ENCODE assay signal across 24 cellular contexts in the genomic region with DNA sequence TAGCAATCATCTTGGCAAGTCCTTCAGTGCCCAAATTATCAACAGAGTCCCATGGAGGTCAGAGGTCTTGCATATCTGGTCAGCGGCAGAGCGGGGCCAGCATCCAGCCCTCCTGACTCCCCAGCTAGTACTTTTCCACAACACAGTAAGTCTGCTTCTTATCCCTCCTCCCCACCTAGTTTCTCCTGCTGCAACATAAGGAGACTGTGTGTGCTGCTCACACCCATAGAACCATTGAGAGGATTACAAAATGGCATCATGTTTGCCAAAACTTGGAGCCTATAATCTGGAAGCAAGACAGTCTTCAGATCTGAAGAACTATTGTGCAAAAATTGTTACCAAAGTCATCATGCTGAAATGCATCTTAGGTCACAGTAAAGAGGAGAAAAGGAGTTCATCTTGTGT.
DNase-seq lines count a peak whose midpoint lies in the region; ATAC-seq, FAIRE-seq and TF ChIP-seq lines count a peak whose summit lies in the region.
"Had no signal": no experiment of that assay in that cellular context is flagged by ENCODE, and none has a peak within 500 bp of the region (broad histone marks: within the 10 kb centered on the region; RNA-seq: fewer than 3 reads in every experiment).

No MANE protein-coding gene starts in this region.

- WGBS in small intestine, 3 donors = 70 to 95% (median 89%) methylated on average over 2 of the region's 2 CpGs

- no peaks in the 10 kb centered on the region for H3K27me3 ChIP-seq in adipocyte (replicated peaks; ENCODE audit: control insufficient read depth, insufficient read depth, low read length)
- no peaks in the 10 kb centered on the region for H3K27me3 ChIP-seq in small intestine (ENCODE audit: control insufficient read depth in 2 of 2, insufficient read depth in 2 of 2, low read length in 2 of 2)
- H3K27me3 ChIP-seq: body of pancreas, Peyer's patch had no signal

- DNase-seq in AG20443 (ENCODE audit: low spot score) = peak; percentile 24
- DNase-seq in adipocyte (ENCODE audit: low read depth) = peak; percentile 29
- peak; percentile 54 for DNase-seq in fibroblast of pulmonary artery (ENCODE audit: low read depth)
- no peak for DNase-seq in sciatic nerve (ENCODE audit: low spot score)
- no peak for DNase-seq in NOMO-1 treated with DMSO at 0.1 percent for 48 hours (lab: John Stamatoyannopoulos, UW; ENCODE audit: unreplicated experiment)
- DNase-seq in NCI-H2171 treated with DMSO at 0.1 percent for 48 hours (lab: John Stamatoyannopoulos, UW) = no peak
- DNase-seq in small intestine = no peak
- DNase-seq: activated CD4-positive, alpha-beta T cell treated with anti-CD3 and anti-CD28 coated beads, Interleukin-2, amount 50 U/mL, for 1 hour; activated CD8-positive, alpha-beta memory T cell treated with anti-CD3 and anti-CD28 coated beads, Interleukin-2, amount 50 U/mL, for 4 hours; activated naive CD8-positive, alpha-beta T cell treated with anti-CD3 and anti-CD28 coated beads, Interleukin-2, amount 10 ng/mL, durations not matched to agents 7 days and 5 days; CD4-positive, alpha-beta T cell; DMS153; GF-D8; Karpas-422; midbrain; NCI-H1048; NCI-H2029 treated with DMSO at 0.1 percent for 48 hours; nephron progenitor cell; Peyer's patch; stimulated activated CD4-positive, alpha-beta T cell treated with anti-CD3 and anti-CD28 coated beads, Interleukin-4, amount 100 ng/mL, for 24 hours; T-helper 2 cell had no signal

- ATAC-seq in sciatic nerve (peak; percentile 48), GM21423 (IDR thresholded peaks at IDR 0.05; ENCODE audit: unreplicated experiment) (no peak)
- ATAC-seq: body of pancreas had no signal

- H3K4me3 ChIP-seq in adipocyte (ENCODE audit: low read length) (peak overlapping the region; percentile 45), fibroblast of pulmonary artery (replicated peaks; ENCODE audit: low read depth, low read length) (no peak overlapping the region), small intestine (ENCODE audit: low read depth in 1 of 2, low read length in 2 of 2) (no peak overlapping the region)
- H3K4me3 ChIP-seq: body of pancreas, Peyer's patch had no signal

- H3K27ac ChIP-seq in small intestine (ENCODE audit: low read depth in 1 of 2, low read length in 1 of 2) = no peak overlapping the region
- H3K27ac ChIP-seq: body of pancreas, VCaP had no signal

- peak overlapping the region; percentile 61 for H3K9ac ChIP-seq in adipocyte (ENCODE audit: low read length)

- H3K36me3 ChIP-seq in adipocyte (ENCODE audit: control insufficient read depth, insufficient read depth, low read length, severe bottlenecking) (no peaks in the 10 kb centered on the region), small intestine (ENCODE audit: control insufficient read depth in 2 of 2, insufficient read depth in 2 of 2, low read length in 2 of 2) (no peaks in the 10 kb centered on the region)
- H3K36me3 ChIP-seq: Peyer's patch had no signal

- TF ChIP-seq CTCF in fibroblast of pulmonary artery (IDR thresholded peaks at IDR 0.05; ENCODE audit: low read length, missing control alignments) = no peak

- H3K9me3 ChIP-seq in adipocyte (ENCODE audit: control insufficient read depth, low read length) (no peaks in the 10 kb centered on the region), small intestine (ENCODE audit: control insufficient read depth, low read depth) (no peaks in the 10 kb centered on the region)
- H3K9me3 ChIP-seq: body of pancreas, Peyer's patch had no signal

- FAIRE-seq in small intestine (lab: Jason Lieb, UNC) = no peak

- intact Hi-C loops in sciatic nerve (cut with DNase I) = no loop called here

- H3K4me1 ChIP-seq in adipocyte (ENCODE audit: control insufficient read depth, insufficient read depth, low read length) (peaks cover 47% of the 10 kb centered on the region), small intestine (ENCODE audit: control insufficient read depth in 2 of 2, insufficient read depth in 1 of 2, low read depth in 1 of 2, low read length in 1 of 2) (no peaks in the 10 kb centered on the region)
- H3K4me1 ChIP-seq: body of pancreas, Peyer's patch had no signal

Comparison
In these comparisons a context has a peak if more than half of its experiments do, and no peak if none do; other contexts are left out.
1. DNase-seq: peak in AG20443 (single experiment), adipocyte (single experiment) and fibroblast of pulmonary artery (single experiment); none in sciatic nerve (single experiment), NOMO-1 treated with DMSO at 0.1 percent for 48 hours (single experiment), NCI-H2171 treated with DMSO at 0.1 percent for 48 hours (single experiment) and small intestine (single experiment).